ENCODE assay signal across 23 cellular contexts in genomic region chr2:36165132-36165531, GRCh38.
DNase-seq lines count a peak whose midpoint lies in the region; ATAC-seq, FAIRE-seq and TF ChIP-seq lines count a peak whose summit lies in the region.
"Had no signal": no experiment of that assay in that cellular context is flagged by ENCODE, and none has a peak within 500 bp of the region (broad histone marks: within the 10 kb centered on the region; RNA-seq: fewer than 3 reads in every experiment).

No MANE protein-coding gene starts in this region.

- no peak overlapping the region for H3K9ac ChIP-seq in kidney (ENCODE audit: low read length in 2 of 2)
- H3K9ac ChIP-seq: KMS-11, parathyroid adenoma had no signal

- ATAC-seq in GM18508 (IDR thresholded peaks at IDR 0.05; ENCODE audit: insufficient read depth, unreplicated experiment) (peak; percentile 61), GM21381 (IDR thresholded peaks at IDR 0.05; ENCODE audit: unreplicated experiment) (peak; percentile 51), HG02981 (IDR thresholded peaks at IDR 0.05; ENCODE audit: unreplicated experiment) (peak; percentile 66), HG03571 (IDR thresholded peaks at IDR 0.05; ENCODE audit: unreplicated experiment) (peak; percentile 64)
- ATAC-seq: naive thymus-derived CD8-positive, alpha-beta T cell had no signal

- H3K27ac ChIP-seq in kidney (ENCODE audit: low read depth in 2 of 2, low read length in 2 of 2) = no peak overlapping the region
- no peak overlapping the region for H3K27ac ChIP-seq in CD8-positive, alpha-beta memory T cell (ENCODE audit: low read depth, low read length)
- H3K27ac ChIP-seq: esophagus squamous epithelium, KMS-11, parathyroid adenoma had no signal

- no peaks in the 10 kb centered on the region for H3K27me3 ChIP-seq in CD8-positive, alpha-beta memory T cell (ENCODE audit: insufficient read depth, low read length, poor library complexity, severe bottlenecking)
- H3K27me3 ChIP-seq: esophagus squamous epithelium had no signal

- H3K36me3 Mint-ChIP-seq in CD8-positive, alpha-beta memory T cell = no peaks in the 10 kb centered on the region
- H3K36me3 Mint-ChIP-seq: CD4-positive, alpha-beta memory T cell had no signal

- FAIRE-seq in kidney (lab: Jason Lieb, UNC) = no peak
- FAIRE-seq: TTC549, urothelium cell line had no signal

- H3K9me3 Mint-ChIP-seq in CD8-positive, alpha-beta memory T cell = no peaks in the 10 kb centered on the region
- H3K9me3 Mint-ChIP-seq: CD4-positive, alpha-beta memory T cell had no signal

- no peaks in the 10 kb centered on the region for H3K9me3 ChIP-seq in kidney (ENCODE audit: control insufficient read depth in 1 of 2, low read length in 2 of 2)
- H3K9me3 ChIP-seq in CD8-positive, alpha-beta memory T cell (ENCODE audit: low read length) = no peaks in the 10 kb centered on the region
- H3K9me3 ChIP-seq: esophagus squamous epithelium had no signal

- no peak overlapping the region for H3K4me3 Mint-ChIP-seq in CD8-positive, alpha-beta memory T cell
- H3K4me3 Mint-ChIP-seq: CD4-positive, alpha-beta memory T cell; naive thymus-derived CD8-positive, alpha-beta T cell had no signal

- H3K4me1 ChIP-seq in kidney (ENCODE audit: control insufficient read depth in 1 of 2, insufficient read depth in 1 of 2, low read depth in 1 of 2, low read length in 2 of 2) = peaks cover 2 to 4% of the 10 kb centered on the region in 2 donors
- H3K4me1 ChIP-seq in CD8-positive, alpha-beta memory T cell (ENCODE audit: insufficient read depth, low read length) = no peaks in the 10 kb centered on the region
- H3K4me1 ChIP-seq: esophagus squamous epithelium, parathyroid adenoma had no signal

- TF ChIP-seq CTCF in kidney (IDR thresholded peaks at IDR 0.05; ENCODE audit: borderline replicate concordance, extremely low read depth, insufficient read depth) = no peak

- DNase-seq in kidney (no peak), HT-29 (ENCODE audit: low spot score) (no peak), glomerular visceral epithelial cell (ENCODE audit: extremely low spot score) (no peak)
- no peak for DNase-seq in CD8-positive, alpha-beta memory T cell
- DNase-seq: activated naive CD4-positive, alpha-beta T cell treated with Interleukin-2 at 50 U/mL for 16 hours; aorta; CD4-positive, alpha-beta memory T cell; effector CD4-positive, alpha-beta T cell; esophagus squamous epithelium; GOT3; naive thymus-derived CD8-positive, alpha-beta T cell; NCI-H1105; NCI-H2171; NCI-H774; stimulated activated CD4-positive, alpha-beta T cell treated with anti-CD3 and anti-CD28 coated beads, Interleukin-4, amount 100 ng/mL, for 1 hour had no signal

- H3K27ac Mint-ChIP-seq in CD8-positive, alpha-beta memory T cell = no peak overlapping the region
- H3K27ac Mint-ChIP-seq: naive thymus-derived CD8-positive, alpha-beta T cell had no signal

- H3K36me3 ChIP-seq in kidney (ENCODE audit: control insufficient read depth in 1 of 2, insufficient read depth in 2 of 2, low read length in 2 of 2) = no peaks in the 10 kb centered on the region
- no peaks in the 10 kb centered on the region for H3K36me3 ChIP-seq in CD8-positive, alpha-beta memory T cell (ENCODE audit: insufficient read depth, low read length)
- H3K36me3 ChIP-seq: esophagus squamous epithelium had no signal

- CTCF ChIA-PET in CD8-positive, alpha-beta memory T cell (lab: Charles Lee) = no interaction called here

- peaks cover 2 to 9% of the 10 kb centered on the region in 2 donors for H3K27me3 Mint-ChIP-seq in CD8-positive, alpha-beta memory T cell

- POLR2A ChIA-PET in CD8-positive, alpha-beta memory T cell (lab: Charles Lee) = no interaction called here

- intact Hi-C loops in kidney (cut with DNase I) = no loop called here

- no peaks in the 10 kb centered on the region for H3K4me1 Mint-ChIP-seq in CD8-positive, alpha-beta memory T cell
- H3K4me1 Mint-ChIP-seq: CD4-positive, alpha-beta memory T cell; naive thymus-derived CD8-positive, alpha-beta T cell had no signal

- H3K4me3 ChIP-seq in kidney (ENCODE audit: low read length in 2 of 2) = no peak overlapping the region
- H3K4me3 ChIP-seq in CD8-positive, alpha-beta memory T cell (ENCODE audit: low read length) = no peak overlapping the region
- H3K4me3 ChIP-seq: esophagus squamous epithelium had no signal
